Comparison of ENCODE assay signal across 1 cellular context in genomic region chr22:38299001-38299651, GRCh38.
TF ChIP-seq lines count a peak whose summit lies in the region.

No MANE protein-coding gene starts in this region.

TF ChIP-seq in HepG2, 621 proteins besides CTCF, POLR2A, EP300 and RAD21:
- no peak for TF ChIP-seq THYN1 (CRISPR knock-in tag; IDR thresholded peaks at IDR 0.05; ENCODE audit: borderline replicate concordance, low read depth)
- no peak for TF ChIP-seq SNRNP70 (IDR thresholded peaks at IDR 0.05; ENCODE audit: low read depth, low read length)
- no peak for TF ChIP-seq GMEB2 (CRISPR knock-in tag; IDR thresholded peaks at IDR 0.05; ENCODE audit: low read depth)
TF ChIP-seq in HepG2: peak in this region for 0.
